ENCODE assay signal across 8 cellular contexts in genomic region chr17:27526603-27527002, GRCh38.
DNase-seq lines count a peak whose midpoint lies in the region; ATAC-seq lines count a peak whose summit lies in the region.

No MANE protein-coding gene starts in this region.

- no peak overlapping the region for H3K27ac Mint-ChIP-seq in activated CD4-positive, alpha-beta memory T cell treated with anti-CD3 and anti-CD28 coated beads for 36 hours
- H3K27ac Mint-ChIP-seq in stimulated activated naive CD8-positive, alpha-beta T cell treated with anti-CD3 and anti-CD28 coated beads, Interleukin-15, Interleukin-2, amounts not matched to agents 100 ng/mL and 50 ng/mL, for 24 hours = peak overlapping the region; percentile 86

- intact Hi-C loops in activated CD4-positive, alpha-beta memory T cell treated with anti-CD3 and anti-CD28 coated beads for 36 hours (cut with micrococcal nuclease) = loop anchor here (10.0 kb wide), 1 partner anchor 52 kb away; no protein-coding TSS in a partner anchor

- POLR2A ChIA-PET in activated CD4-positive, alpha-beta memory T cell treated with anti-CD3 and anti-CD28 coated beads for 36 hours (lab: Charles Lee) = interaction anchor here (0.6 to 0.8 kb wide), 2 partner anchors 18 to 288 kb away, joined by 3 read pairs; no protein-coding TSS in a partner anchor

- peaks cover 70% of the 10 kb centered on the region for H3K4me1 Mint-ChIP-seq in activated CD4-positive, alpha-beta memory T cell treated with anti-CD3 and anti-CD28 coated beads for 36 hours (ENCODE audit: low read depth)
- peaks cover 88% of the 10 kb centered on the region for H3K4me1 Mint-ChIP-seq in stimulated activated naive CD8-positive, alpha-beta T cell treated with anti-CD3 and anti-CD28 coated beads, Interleukin-15, Interleukin-2, amounts not matched to agents 100 ng/mL and 50 ng/mL, for 24 hours (ENCODE audit: low read depth)

- no peak overlapping the region for H3K4me3 Mint-ChIP-seq in activated CD4-positive, alpha-beta memory T cell treated with anti-CD3 and anti-CD28 coated beads for 36 hours
- H3K4me3 Mint-ChIP-seq in stimulated activated naive CD8-positive, alpha-beta T cell treated with anti-CD3 and anti-CD28 coated beads, Interleukin-15, Interleukin-2, amounts not matched to agents 100 ng/mL and 50 ng/mL, for 24 hours = peak overlapping the region; percentile 38

- no peaks in the 10 kb centered on the region for H3K9me3 Mint-ChIP-seq in activated CD4-positive, alpha-beta memory T cell treated with anti-CD3 and anti-CD28 coated beads for 36 hours
- no peaks in the 10 kb centered on the region for H3K9me3 Mint-ChIP-seq in stimulated activated naive CD8-positive, alpha-beta T cell treated with anti-CD3 and anti-CD28 coated beads, Interleukin-15, Interleukin-2, amounts not matched to agents 100 ng/mL and 50 ng/mL, for 24 hours

- CTCF ChIA-PET in activated CD4-positive, alpha-beta memory T cell treated with anti-CD3 and anti-CD28 coated beads for 36 hours (lab: Charles Lee) = interaction anchor here (1.0 to 1.7 kb wide), 3 partner anchors 10 to 73 kb away, joined by 4 to 5 read pairs (median 4); partner anchors contain the start of gene KSR1

- DNase-seq in activated T-cell treated with anti-CD3 and anti-CD28 coated beads for 24 hours (ENCODE audit: low read depth) (peak; percentile 27), activated T-cell treated with anti-CD3 and anti-CD28 coated beads for 4 hours (no peak), iPS-NIHi7 (ENCODE audit: extremely low spot score) (peak; percentile 58), T-helper 9 cell (no peak), NCI-H226 (no peak)
- peak; percentile 78 for DNase-seq in activated CD4-positive, alpha-beta memory T cell treated with anti-CD3 and anti-CD28 coated beads for 36 hours

- peak; percentile 65 for ATAC-seq in HG03135 (IDR thresholded peaks at IDR 0.05; ENCODE audit: unreplicated experiment)

- H3K36me3 Mint-ChIP-seq in activated CD4-positive, alpha-beta memory T cell treated with anti-CD3 and anti-CD28 coated beads for 36 hours = no peaks in the 10 kb centered on the region
- no peaks in the 10 kb centered on the region for H3K36me3 Mint-ChIP-seq in stimulated activated naive CD8-positive, alpha-beta T cell treated with anti-CD3 and anti-CD28 coated beads, Interleukin-15, Interleukin-2, amounts not matched to agents 100 ng/mL and 50 ng/mL, for 24 hours (ENCODE audit: low read depth)

- H3K27me3 Mint-ChIP-seq in activated CD4-positive, alpha-beta memory T cell treated with anti-CD3 and anti-CD28 coated beads for 36 hours = no peaks in the 10 kb centered on the region
- H3K27me3 Mint-ChIP-seq in stimulated activated naive CD8-positive, alpha-beta T cell treated with anti-CD3 and anti-CD28 coated beads, Interleukin-15, Interleukin-2, amounts not matched to agents 100 ng/mL and 50 ng/mL, for 24 hours = no peaks in the 10 kb centered on the region

Comparison
In these comparisons a context has a peak if more than half of its experiments do, and no peak if none do; other contexts are left out.
1. DNase-seq: peak in activated T-cell treated with anti-CD3 and anti-CD28 coated beads for 24 hours (single experiment), activated CD4-positive, alpha-beta memory T cell treated with anti-CD3 and anti-CD28 coated beads for 36 hours (single experiment) and iPS-NIHi7 (single experiment); none in activated T-cell treated with anti-CD3 and anti-CD28 coated beads for 4 hours (single experiment), T-helper 9 cell (single experiment) and NCI-H226 (single experiment).